Comparison of ENCODE assay signal across 8 cellular contexts in genomic region chr20:63348828-63349515, GRCh38. TPM values are rescaled to one million over a fixed set of nuclear protein-coding genes. Genes with fewer than 3 reads are reported as not detected.
"Had no signal": no experiment of that assay in that cellular context is flagged by ENCODE, and none has a peak within 500 bp of the region (broad histone marks: within the 10 kb centered on the region; RNA-seq: fewer than 3 reads in every experiment).

No MANE protein-coding gene starts in this region.

- H3K4me3 ChIP-seq: GM23338 had no signal

- ATAC-seq: GM23338 had no signal

- DNase-seq: H9, HCEC 1CT, IMR-90 had no signal

- H2AFZ ChIP-seq: GM23338 had no signal

- H3K4me2 ChIP-seq: GM23338 had no signal

- FAIRE-seq: H1, H54, HTR-8/SVneo had no signal

RNA-seq across cellular contexts. Expression of gene CHRNA4, which starts 12.2 kb away (rescaled TPM):
- total RNA-seq: HT-29, IMR-90 had no signal
- polyA plus RNA-seq: IMR-90 had no signal

RNA-seq across cellular contexts. Expression of gene COL20A1, which starts 56.0 kb away (rescaled TPM):
- total RNA-seq: IMR-90 had no signal
- polyA plus RNA-seq: IMR-90 had no signal
